Comparison of ENCODE assay signal across 14 cellular contexts in the genomic region with DNA sequence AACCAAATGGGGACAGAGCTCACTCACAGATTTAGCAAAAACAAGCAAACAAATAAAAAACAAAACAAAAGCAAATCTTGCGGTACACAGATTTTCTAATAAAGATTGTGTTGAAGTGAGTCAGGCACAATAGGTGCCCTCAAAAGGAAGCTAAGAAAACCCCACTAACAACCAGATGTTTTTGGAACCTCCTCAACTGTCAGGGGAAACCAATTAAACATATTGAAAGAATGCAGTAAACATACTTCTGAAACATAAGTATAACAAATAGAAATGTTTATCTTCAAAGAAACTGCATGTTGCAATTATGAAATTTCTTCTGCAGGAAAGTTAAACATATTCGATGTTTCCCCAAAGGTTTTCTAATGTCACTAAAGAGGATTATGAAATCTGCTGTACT.
DNase-seq lines count a peak whose midpoint lies in the region; ATAC-seq and TF ChIP-seq lines count a peak whose summit lies in the region.
"Had no signal": no experiment of that assay in that cellular context is flagged by ENCODE, and none has a peak within 500 bp of the region (broad histone marks: within the 10 kb centered on the region; RNA-seq: fewer than 3 reads in every experiment).

No MANE protein-coding gene starts in this region.

- no peaks in the 10 kb centered on the region for H3K36me3 ChIP-seq in HAP-1 (replicated peaks)
- H3K36me3 ChIP-seq: colonic mucosa, suprapubic skin had no signal

- no peak for TF ChIP-seq CTCF in fibroblast of the aortic adventitia (IDR thresholded peaks at IDR 0.05; ENCODE audit: insufficient read depth, low read length)

- H3K9me3 ChIP-seq in T-helper 17 cell (ENCODE audit: control insufficient read depth, low read length, poor library complexity, severe bottlenecking), result no peaks in the 10 kb centered on the region
- H3K9me3 ChIP-seq in HAP-1, result 0 out of 2 replicates have a peak, but pooled peaks cover 2% of the 10 kb centered on the region
- H3K9me3 ChIP-seq: colonic mucosa, suprapubic skin had no signal

- H3K4me3 Mint-ChIP-seq in activated naive CD8-positive, alpha-beta T cell, result peak overlapping the region; percentile 12
- no peak overlapping the region for H3K4me3 Mint-ChIP-seq in activated naive CD8-positive, alpha-beta T cell treated with anti-CD3 and anti-CD28 coated beads, Interleukin-2, amount 50 U/mL, for 24 hours
- no peak overlapping the region for H3K4me3 Mint-ChIP-seq in T-helper 17 cell
- no peak overlapping the region for H3K4me3 Mint-ChIP-seq in stimulated activated memory B cell treated with anti-CD40 and anti-IgM and Interleukin-4, amounts not matched to agents 10 μg/mL and 1 μg/mL and 100 μg/mL, for 72 hours
- H3K4me3 Mint-ChIP-seq: activated CD4-positive, alpha-beta T cell treated with anti-CD3 and anti-CD28 coated beads for 36 hours had no signal

- peaks cover 9% of the 10 kb centered on the region for H3K36me3 Mint-ChIP-seq in activated naive CD8-positive, alpha-beta T cell
- H3K36me3 Mint-ChIP-seq in activated naive CD8-positive, alpha-beta T cell treated with anti-CD3 and anti-CD28 coated beads, Interleukin-2, amount 50 U/mL, for 24 hours (ENCODE audit: low read depth), result peaks cover 5% of the 10 kb centered on the region
- H3K36me3 Mint-ChIP-seq in T-helper 17 cell (ENCODE audit: low read depth), result peaks cover 2% of the 10 kb centered on the region
- H3K36me3 Mint-ChIP-seq in stimulated activated memory B cell treated with anti-CD40 and anti-IgM and Interleukin-4, amounts not matched to agents 10 μg/mL and 1 μg/mL and 100 μg/mL, for 72 hours, result peaks cover 25% of the 10 kb centered on the region

- no peaks in the 10 kb centered on the region for H3K9me3 Mint-ChIP-seq in activated naive CD8-positive, alpha-beta T cell (ENCODE audit: low read depth)
- H3K9me3 Mint-ChIP-seq in activated naive CD8-positive, alpha-beta T cell treated with anti-CD3 and anti-CD28 coated beads, Interleukin-2, amount 50 U/mL, for 24 hours, result no peaks in the 10 kb centered on the region
- peaks cover 7% of the 10 kb centered on the region for H3K9me3 Mint-ChIP-seq in stimulated activated memory B cell treated with anti-CD40 and anti-IgM and Interleukin-4, amounts not matched to agents 10 μg/mL and 1 μg/mL and 100 μg/mL, for 72 hours

- H3K4me1 Mint-ChIP-seq in activated naive CD8-positive, alpha-beta T cell (ENCODE audit: low read depth), result peaks cover 53% of the 10 kb centered on the region
- H3K4me1 Mint-ChIP-seq in activated naive CD8-positive, alpha-beta T cell treated with anti-CD3 and anti-CD28 coated beads, Interleukin-2, amount 50 U/mL, for 24 hours, result peaks cover 47% of the 10 kb centered on the region
- peaks cover 18% of the 10 kb centered on the region for H3K4me1 Mint-ChIP-seq in T-helper 17 cell
- peaks cover 29% of the 10 kb centered on the region for H3K4me1 Mint-ChIP-seq in stimulated activated memory B cell treated with anti-CD40 and anti-IgM and Interleukin-4, amounts not matched to agents 10 μg/mL and 1 μg/mL and 100 μg/mL, for 72 hours

- peaks cover 28% of the 10 kb centered on the region for H3K4me1 ChIP-seq in HAP-1
- H3K4me1 ChIP-seq: colonic mucosa, suprapubic skin had no signal

- no peaks in the 10 kb centered on the region for H3K27me3 Mint-ChIP-seq in activated naive CD8-positive, alpha-beta T cell
- no peaks in the 10 kb centered on the region for H3K27me3 Mint-ChIP-seq in activated naive CD8-positive, alpha-beta T cell treated with anti-CD3 and anti-CD28 coated beads, Interleukin-2, amount 50 U/mL, for 24 hours
- no peaks in the 10 kb centered on the region for H3K27me3 Mint-ChIP-seq in T-helper 17 cell
- no peaks in the 10 kb centered on the region for H3K27me3 Mint-ChIP-seq in stimulated activated memory B cell treated with anti-CD40 and anti-IgM and Interleukin-4, amounts not matched to agents 10 μg/mL and 1 μg/mL and 100 μg/mL, for 72 hours
- H3K27me3 Mint-ChIP-seq: activated CD4-positive, alpha-beta T cell treated with anti-CD3 and anti-CD28 coated beads for 36 hours had no signal

- H3K27ac Mint-ChIP-seq in activated naive CD8-positive, alpha-beta T cell, result peak overlapping the region; percentile 78
- no peak overlapping the region for H3K27ac Mint-ChIP-seq in activated naive CD8-positive, alpha-beta T cell treated with anti-CD3 and anti-CD28 coated beads, Interleukin-2, amount 50 U/mL, for 24 hours
- peak overlapping the region; percentile 49 for H3K27ac Mint-ChIP-seq in T-helper 17 cell
- peak overlapping the region; percentile 60 for H3K27ac Mint-ChIP-seq in stimulated activated memory B cell treated with anti-CD40 and anti-IgM and Interleukin-4, amounts not matched to agents 10 μg/mL and 1 μg/mL and 100 μg/mL, for 72 hours
- H3K27ac Mint-ChIP-seq: activated CD4-positive, alpha-beta T cell treated with anti-CD3 and anti-CD28 coated beads for 36 hours; activated T-helper 2 cell treated with anti-CD3 and anti-CD28 coated beads, Interferon-gamma antibody, Interleukin-2, Interleukin-4, amounts not matched to agents 10 μg/mL and 5 μg/mL and 100 μg/mL, durations not matched to agents 14 hours and 24 hours and 36 hours had no signal

- no peak for DNase-seq in activated naive CD8-positive, alpha-beta T cell treated with anti-CD3 and anti-CD28 coated beads, Interleukin-2, amount 50 U/mL, for 24 hours
- DNase-seq in T-helper 17 cell, result no peak
- DNase-seq in fibroblast of the aortic adventitia (ENCODE audit: low read depth), result peak; percentile 8
- DNase-seq in HAP-1 (ENCODE audit: low spot score in 2 of 2), result no peak
- no peak for DNase-seq in G401 (ENCODE audit: low spot score)
- DNase-seq: activated CD4-positive, alpha-beta T cell treated with anti-CD3 and anti-CD28 coated beads for 36 hours; colonic mucosa; NCI-H1417 treated with DMSO at 0.1 percent for 48 hours; SJCRH30 had no signal

- no peak overlapping the region for H3K4me3 ChIP-seq in fibroblast of the aortic adventitia (ENCODE audit: low read depth, low read length)
- H3K4me3 ChIP-seq in HAP-1, result no peak overlapping the region
- H3K4me3 ChIP-seq: colonic mucosa, SJCRH30, suprapubic skin had no signal

- no peak for ATAC-seq in activated naive CD8-positive, alpha-beta T cell treated with anti-CD3 and anti-CD28 coated beads, Interleukin-2, amount 50 U/mL, for 24 hours
- ATAC-seq in T-helper 17 cell (no peak), HG03175 (IDR thresholded peaks at IDR 0.05; ENCODE audit: unreplicated experiment) (no peak)
- no peak for ATAC-seq in stimulated activated memory B cell treated with anti-CD40 and anti-IgM and Interleukin-4, amounts not matched to agents 10 μg/mL and 1 μg/mL and 100 μg/mL, for 72 hours
- ATAC-seq: activated CD4-positive, alpha-beta T cell treated with anti-CD3 and anti-CD28 coated beads for 36 hours had no signal

- H3K27me3 ChIP-seq in HAP-1 (ENCODE audit: low read depth), result no peaks in the 10 kb centered on the region
- H3K27me3 ChIP-seq: colonic mucosa, SJCRH30, suprapubic skin had no signal

- in situ Hi-C loops in HAP-1 (cut with MboI; ENCODE audit: low sequenced_read_pairs) (no loop called here), G401 (cut with HindIII; ENCODE audit: low sequenced_read_pairs) (no loop called here)
